20 cellular contexts compared by ENCODE assay signal in genomic region chr10:14820775-14821154, GRCh38. TPM values are rescaled to one million over a fixed set of nuclear protein-coding genes. Genes with fewer than 3 reads are reported as not detected.
DNase-seq lines count a peak whose midpoint lies in the region; ATAC-seq and TF ChIP-seq lines count a peak whose summit lies in the region.
"Had no signal": no experiment of that assay in that cellular context is flagged by ENCODE, and none has a peak within 500 bp of the region (broad histone marks: within the 10 kb centered on the region; RNA-seq: fewer than 3 reads in every experiment).

No MANE protein-coding gene starts in this region.

- no peaks in the 10 kb centered on the region for H3K9me3 Mint-ChIP-seq in neural progenitor cell
- H3K9me3 Mint-ChIP-seq in CD8-positive, alpha-beta memory T cell: no peaks in the 10 kb centered on the region
- H3K9me3 Mint-ChIP-seq: activated naive CD4-positive, alpha-beta T cell treated with anti-CD3 and anti-CD28 coated beads, Interleukin-2, amount 50 U/mL, for 72 hours; activated T-cell treated with anti-CD3 and anti-CD28 coated beads, Interleukin-2, amount 50 U/mL, for 4 hours had no signal

- peak overlapping the region; percentile 40 for H3K9ac ChIP-seq in PC-3 (ENCODE audit: low read length)
- H3K9ac ChIP-seq in neural progenitor cell: no peak overlapping the region
- H3K9ac ChIP-seq: parathyroid adenoma had no signal

- CTCF ChIA-PET in PC-3 (lab: Charles Lee): no interaction called here
- CTCF ChIA-PET in CD8-positive, alpha-beta memory T cell (lab: Charles Lee): no interaction called here

- H3F3A ChIP-seq in PC-3 (ENCODE audit: low read length, unreplicated experiment) (no peaks in the 10 kb centered on the region), neural progenitor cell (ENCODE audit: low read depth) (no peaks in the 10 kb centered on the region)

- no peaks in the 10 kb centered on the region for H3K9me3 ChIP-seq in PC-3 (ENCODE audit: low read length)
- no peaks in the 10 kb centered on the region for H3K9me3 ChIP-seq in neural progenitor cell (ENCODE audit: low read depth)
- H3K9me3 ChIP-seq in CD8-positive, alpha-beta memory T cell (ENCODE audit: low read length): no peaks in the 10 kb centered on the region
- H3K9me3 ChIP-seq: lower lobe of right lung, thyroid gland had no signal

- TF ChIP-seq CTCF in PC-3 (conservative IDR thresholded peaks at IDR 0.05; ENCODE audit: low read depth, low read length): no peak
- TF ChIP-seq CTCF in neural progenitor cell (IDR thresholded peaks at IDR 0.05): no peak

- H3K27ac Mint-ChIP-seq in neural progenitor cell: no peak overlapping the region
- H3K27ac Mint-ChIP-seq in CD8-positive, alpha-beta memory T cell: no peak overlapping the region
- H3K27ac Mint-ChIP-seq: dendritic cell treated with granulocyte-macrophage colony-stimulating factor and Interleukin-4, amounts not matched to agents 40 ng/mL and 50 ng/mL, for 4 days; immature natural killer cell had no signal

- peaks cover 19% of the 10 kb centered on the region for H3K4me1 ChIP-seq in PC-3 (ENCODE audit: insufficient read depth, low read length)
- H3K4me1 ChIP-seq in neural progenitor cell: no peaks in the 10 kb centered on the region
- H3K4me1 ChIP-seq in CD8-positive, alpha-beta memory T cell (ENCODE audit: insufficient read depth, low read length): no peaks in the 10 kb centered on the region
- H3K4me1 ChIP-seq: parathyroid adenoma had no signal

- H3K27me3 ChIP-seq in PC-3 (ENCODE audit: low read length): no peaks in the 10 kb centered on the region
- no peaks in the 10 kb centered on the region for H3K27me3 ChIP-seq in neural progenitor cell
- H3K27me3 ChIP-seq in CD8-positive, alpha-beta memory T cell (ENCODE audit: insufficient read depth, low read length, poor library complexity, severe bottlenecking): no peaks in the 10 kb centered on the region
- H3K27me3 ChIP-seq: thyroid gland had no signal

- H3K27me3 Mint-ChIP-seq in neural progenitor cell (ENCODE audit: insufficient read depth, low read depth): no peaks in the 10 kb centered on the region
- H3K27me3 Mint-ChIP-seq in CD8-positive, alpha-beta memory T cell: no peaks in the 10 kb centered on the region
- H3K27me3 Mint-ChIP-seq: dendritic cell treated with granulocyte-macrophage colony-stimulating factor and Interleukin-4, amounts not matched to agents 40 ng/mL and 50 ng/mL, for 4 days had no signal

- H3K4me3 Mint-ChIP-seq in neural progenitor cell: no peak overlapping the region
- H3K4me3 Mint-ChIP-seq in CD8-positive, alpha-beta memory T cell: no peak overlapping the region
- H3K4me3 Mint-ChIP-seq: activated T-cell treated with anti-CD3 and anti-CD28 coated beads, Interleukin-2, amount 50 U/mL, for 4 hours; dendritic cell treated with granulocyte-macrophage colony-stimulating factor and Interleukin-4, amounts not matched to agents 40 ng/mL and 50 ng/mL, for 4 days; immature natural killer cell had no signal

- no TSS peak for BruUV-seq in PC-3 (replicated peaks; lab: Mats Ljungman, UMichigan)

- ATAC-seq in PC-3: no peak
- ATAC-seq: activated naive CD4-positive, alpha-beta T cell treated with anti-CD3 and anti-CD28 coated beads, Interleukin-2, amount 50 U/mL, for 72 hours; activated T-cell treated with anti-CD3 and anti-CD28 coated beads, Interleukin-2, amount 50 U/mL, for 4 hours; lower lobe of right lung; Panc1 had no signal

- no peak overlapping the region for H3K4me3 ChIP-seq in PC-3 (ENCODE audit: low read length)
- no peak overlapping the region for H3K4me3 ChIP-seq in neural progenitor cell
- H3K4me3 ChIP-seq in CD8-positive, alpha-beta memory T cell (ENCODE audit: low read length): no peak overlapping the region
- H3K4me3 ChIP-seq: lower lobe of right lung, smooth muscle cell, thyroid gland had no signal

- H3K9me2 ChIP-seq in PC-3 (replicated peaks; ENCODE audit: low read length): no peaks in the 10 kb centered on the region

- H3K4me2 ChIP-seq in PC-3 (ENCODE audit: low read length) (no peak overlapping the region), neural progenitor cell (no peak overlapping the region)
- H3K4me2 ChIP-seq: smooth muscle cell had no signal

- H3K36me3 Mint-ChIP-seq in neural progenitor cell: no peaks in the 10 kb centered on the region
- H3K36me3 Mint-ChIP-seq in CD8-positive, alpha-beta memory T cell: peaks cover 0 to 4% (median 0%) of the 10 kb centered on the region in 3 donors
- H3K36me3 Mint-ChIP-seq: activated naive CD4-positive, alpha-beta T cell treated with anti-CD3 and anti-CD28 coated beads, Interleukin-2, amount 50 U/mL, for 72 hours had no signal

- H2AFZ ChIP-seq in PC-3 (ENCODE audit: low read length) (no peak overlapping the region), neural progenitor cell (replicated peaks) (peak overlapping the region; percentile 50)
- H2AFZ ChIP-seq: parathyroid adenoma had no signal

- intact Hi-C loops in PC-3 (cut with micrococcal nuclease): loop anchor here (2.0 to 5.0 kb wide), 5 partner anchors 38 to 693 kb away; no protein-coding TSS in a partner anchor

- H3K79me2 ChIP-seq in PC-3 (ENCODE audit: low read length) (no peaks in the 10 kb centered on the region), neural progenitor cell (ENCODE audit: low read depth) (no peaks in the 10 kb centered on the region)
- H3K79me2 ChIP-seq: parathyroid adenoma had no signal

- H3K27ac ChIP-seq in PC-3 (ENCODE audit: low read length) (peak overlapping the region; percentile 70), neural progenitor cell (no peak overlapping the region)
- H3K27ac ChIP-seq in CD8-positive, alpha-beta memory T cell (ENCODE audit: low read depth, low read length): no peak overlapping the region
- H3K27ac ChIP-seq: lower lobe of right lung, parathyroid adenoma had no signal

- H4K20me1 ChIP-seq in PC-3 (ENCODE audit: low read length): no peaks in the 10 kb centered on the region
- no peaks in the 10 kb centered on the region for H4K20me1 ChIP-seq in neural progenitor cell (ENCODE audit: low read depth)

- no peaks in the 10 kb centered on the region for H3K36me3 ChIP-seq in PC-3 (ENCODE audit: low read depth, low read length)
- H3K36me3 ChIP-seq in neural progenitor cell: no peaks in the 10 kb centered on the region
- H3K36me3 ChIP-seq in CD8-positive, alpha-beta memory T cell (ENCODE audit: insufficient read depth, low read length): no peaks in the 10 kb centered on the region
- H3K36me3 ChIP-seq: lower lobe of right lung, thyroid gland had no signal

- DNase-seq in H4 (ENCODE audit: low spot score) (peak; percentile 68), PC-3 (no peak), neural progenitor cell (ENCODE audit: low spot score) (no peak), HuH-7.5 (ENCODE audit: low spot score) (no peak), NCI-H446 treated with DMSO at 0.1 percent for 48 hours (lab: John Stamatoyannopoulos, UW) (no peak)
- DNase-seq in CD8-positive, alpha-beta memory T cell: no peak
- DNase-seq: activated CD4-positive, alpha-beta T cell treated with anti-CD3 and anti-CD28 coated beads, Interleukin-2, amount 50 U/mL, for 4 hours; activated T-cell treated with anti-CD3 and anti-CD28 coated beads, Interleukin-2, amount 50 U/mL, for 4 hours; AML-193; immature natural killer cell; lower lobe of right lung; NCI-H2029; NCI-H526; thyroid gland had no signal

- POLR2A ChIA-PET in PC-3 (lab: Charles Lee; ENCODE audit: unreplicated experiment): no interaction called here
- POLR2A ChIA-PET in CD8-positive, alpha-beta memory T cell (lab: Charles Lee): no interaction called here

- peaks cover 10% of the 10 kb centered on the region for H3K4me1 Mint-ChIP-seq in neural progenitor cell
- peaks cover 0 to 6% (median 3%) of the 10 kb centered on the region in 3 donors for H3K4me1 Mint-ChIP-seq in CD8-positive, alpha-beta memory T cell
- H3K4me1 Mint-ChIP-seq: immature natural killer cell had no signal

RNA-seq across cellular contexts. Expression of gene CDNF, which starts 17.1 kb away (rescaled TPM):
- total RNA-seq in H4 (2014; rRNA removed; shearing (Covaris generic)): 0.10 TPM in 1 of 2 replicates, not detected in the other
- 1.2 TPM in 1 of 2 replicates, not detected in the other for total RNA-seq in PC-3 (2014; rRNA removed)
- total RNA-seq in neural progenitor cell (ENCODE audit: low replicate concordance): 1.8 and 5.2 TPM in 2 replicates
- total RNA-seq in CD8-positive, alpha-beta memory T cell: 1 to 10 TPM in 1 of 2 experiments, under 1 TPM in 1; 0.96 to 1.2 TPM
- polyA plus RNA-seq in CD8-positive, alpha-beta memory T cell: 0.47 TPM
- total RNA-seq: glomerular endothelial cell had no signal

RNA-seq across cellular contexts. Expression of gene HSPA14, which starts 17.3 kb away (rescaled TPM):
- total RNA-seq in H4 (2014; rRNA removed; shearing (Covaris generic)): 16.3 and 19.5 TPM in 2 replicates
- 17.5 and 18.1 TPM in 2 replicates for total RNA-seq in PC-3 (2014; rRNA removed)
- total RNA-seq in neural progenitor cell (ENCODE audit: low replicate concordance): 33.3 and 41.8 TPM in 2 replicates
- total RNA-seq in CD8-positive, alpha-beta memory T cell: 10 to 100 TPM; 43.3 to 45.5 TPM
- polyA plus RNA-seq in CD8-positive, alpha-beta memory T cell: 20.0 TPM

RNA-seq across cellular contexts. Expression of gene MSANTD7, which starts 17.3 kb away (rescaled TPM):
- total RNA-seq in H4 (2014; rRNA removed; shearing (Covaris generic)): 17.5 and 18.4 TPM in 2 replicates
- total RNA-seq in PC-3 (2014; rRNA removed) (8.2 and 10.7 TPM in 2 replicates), neural progenitor cell (ENCODE audit: low replicate concordance) (17.6 and 18.8 TPM in 2 replicates)
- 10 to 100 TPM; 28.5 to 30.4 TPM for total RNA-seq in CD8-positive, alpha-beta memory T cell
- 8.7 TPM for polyA plus RNA-seq in CD8-positive, alpha-beta memory T cell

RNA-seq across cellular contexts. Expression of gene FAM107B, which starts 46.1 kb away (rescaled TPM):
- total RNA-seq in H4 (2014; rRNA removed; shearing (Covaris generic)): 10.0 and 16.2 TPM in 2 replicates
- total RNA-seq in PC-3 (2014; rRNA removed): 33.5 and 36.6 TPM in 2 replicates
- 26.5 and 43.0 TPM in 2 replicates for total RNA-seq in neural progenitor cell (ENCODE audit: low replicate concordance)
- total RNA-seq in CD8-positive, alpha-beta memory T cell: 100 to 1,000 TPM; 138 to 143 TPM
- polyA plus RNA-seq in CD8-positive, alpha-beta memory T cell: 316 TPM

RNA-seq across cellular contexts. Expression of gene SUV39H2, which starts 57.9 kb away (rescaled TPM):
- 15.5 and 27.6 TPM in 2 replicates for total RNA-seq in H4 (2014; rRNA removed; shearing (Covaris generic))
- total RNA-seq in PC-3 (2014; rRNA removed) (6.4 and 6.9 TPM in 2 replicates), neural progenitor cell (ENCODE audit: low replicate concordance) (67.9 and 112 TPM in 2 replicates)
- total RNA-seq in CD8-positive, alpha-beta memory T cell: 10 to 100 TPM; 30.8 to 35.8 TPM
- polyA plus RNA-seq in CD8-positive, alpha-beta memory T cell: 3.4 TPM
